Comparison of ENCODE assay signal across 15 cellular contexts in the genomic region with DNA sequence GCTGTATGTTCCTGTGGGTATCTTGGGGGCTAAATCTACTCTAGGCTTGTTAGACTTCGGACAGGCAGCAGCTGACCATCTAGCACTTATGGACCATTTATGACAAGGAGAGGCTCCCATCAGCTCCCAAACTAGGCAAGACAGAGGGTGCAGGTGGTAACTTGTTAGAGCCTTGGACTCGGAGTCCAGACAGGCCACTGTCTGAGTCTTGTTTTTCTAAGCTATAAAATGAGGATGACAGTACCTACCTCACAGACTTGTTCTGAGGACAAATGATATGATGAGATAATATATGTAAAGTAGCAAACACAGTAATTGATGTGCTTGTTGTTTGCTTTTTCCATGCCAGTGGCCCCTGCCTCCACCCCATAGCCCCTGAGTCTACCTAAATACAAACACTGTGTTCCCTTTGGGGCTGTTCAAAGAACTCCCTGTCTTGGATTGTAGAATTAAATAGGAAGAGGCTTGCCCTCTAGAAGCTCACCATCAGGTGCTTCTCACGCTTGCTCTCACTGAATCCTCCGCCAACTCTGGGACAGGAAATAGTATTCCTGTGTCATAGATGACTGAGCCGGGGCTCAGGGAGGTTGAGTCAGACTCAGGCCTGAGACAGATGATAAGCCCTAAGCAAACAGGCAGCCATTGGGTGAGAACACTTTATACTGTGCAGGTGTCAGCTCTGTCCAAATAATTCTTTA. TPM values are rescaled to one million over a fixed set of nuclear protein-coding genes. Genes with fewer than 3 reads are reported as not detected.
DNase-seq lines count a peak whose midpoint lies in the region; TF ChIP-seq lines count a peak whose summit lies in the region.
"Had no signal": no experiment of that assay in that cellular context is flagged by ENCODE, and none has a peak within 500 bp of the region (broad histone marks: within the 10 kb centered on the region; RNA-seq: fewer than 3 reads in every experiment).

No MANE protein-coding gene starts in this region.

- in situ Hi-C loops in brain microvascular endothelial cell (cut with HindIII; ENCODE audit: low pct_ligation_motif_present, low sequenced_read_pairs): no loop called here

- H3K27ac ChIP-seq in CD4-positive, alpha-beta memory T cell (ENCODE audit: low read depth, low read length): no peak overlapping the region
- no peak overlapping the region for H3K27ac ChIP-seq in brain microvascular endothelial cell
- H3K27ac ChIP-seq in mesodermal cell (ENCODE audit: low read depth, low read length, severe bottlenecking): peak overlapping the region; percentile 88
- no peak overlapping the region for H3K27ac ChIP-seq in testis

- no peaks in the 10 kb centered on the region for H3K9me3 Mint-ChIP-seq in CD4-positive, alpha-beta memory T cell
- H3K9me3 Mint-ChIP-seq: activated B cell treated with CpG ODN at 0.5 μM for 24 hours; activated T-cell treated with anti-CD3 and anti-CD28 coated beads, Interleukin-2, amount 50 U/mL, for 4 hours; stimulated activated naive B cell treated with anti-CD40 and anti-IgM and Interleukin-4, amounts not matched to agents 10 μg/mL and 1 μg/mL and 100 μg/mL, for 72 hours had no signal

- H3K4me3 ChIP-seq in CD4-positive, alpha-beta memory T cell (ENCODE audit: low read length in 2 of 2): no peak overlapping the region
- no peak overlapping the region for H3K4me3 ChIP-seq in brain microvascular endothelial cell (ENCODE audit: low read depth, low read length)
- no peak overlapping the region for H3K4me3 ChIP-seq in mesodermal cell (ENCODE audit: extremely low read depth, insufficient read depth, low read length, poor library complexity, severe bottlenecking)
- no peak overlapping the region for H3K4me3 ChIP-seq in testis
- H3K4me3 ChIP-seq: GM23338 had no signal

- no peaks in the 10 kb centered on the region for H3K36me3 Mint-ChIP-seq in CD4-positive, alpha-beta memory T cell
- H3K36me3 Mint-ChIP-seq: stimulated activated naive B cell treated with anti-CD40 and anti-IgM and Interleukin-4, amounts not matched to agents 10 μg/mL and 1 μg/mL and 100 μg/mL, for 72 hours had no signal

- TF ChIP-seq POLR2A in testis (IDR thresholded peaks at IDR 0.05): no peak

- H3K27me3 ChIP-seq in CD4-positive, alpha-beta memory T cell (ENCODE audit: insufficient read depth, low read length): no peaks in the 10 kb centered on the region
- H3K27me3 ChIP-seq in brain microvascular endothelial cell (replicated peaks) (peaks cover 5% of the 10 kb centered on the region), testis (no peaks in the 10 kb centered on the region)
- H3K27me3 ChIP-seq: BE2C had no signal

- intact Hi-C loops in CD4-positive, alpha-beta memory T cell (cut with micrococcal nuclease): no loop called here
- intact Hi-C loops in testis (cut with DNase I; ENCODE audit: low total_unique reads): no loop called here

- H3K4me1 Mint-ChIP-seq in CD4-positive, alpha-beta memory T cell: peaks cover 18 to 23% (median 21%) of the 10 kb centered on the region in 4 donors

- peaks cover 15% of the 10 kb centered on the region for H3K4me1 ChIP-seq in CD4-positive, alpha-beta memory T cell (ENCODE audit: insufficient read depth, low read length)
- H3K4me1 ChIP-seq in mesodermal cell (ENCODE audit: control insufficient read depth, insufficient read depth, low read length, poor library complexity, severe bottlenecking): peaks cover 23% of the 10 kb centered on the region
- peaks cover 7% of the 10 kb centered on the region for H3K4me1 ChIP-seq in testis

- CTCF ChIA-PET in CD4-positive, alpha-beta memory T cell (lab: Charles Lee; ENCODE audit: partially characterized antibody): interaction anchor here (0.7 kb wide), 1 partner anchor 59 kb away, joined by 3 read pairs; the partner anchor contains the start of gene EPHB3

- peaks cover 4 to 6% of the 10 kb centered on the region in 2 donors for H3K27me3 Mint-ChIP-seq in CD4-positive, alpha-beta memory T cell

- H3K4me3 Mint-ChIP-seq in CD4-positive, alpha-beta memory T cell: peak overlapping the region in 6 of 8 donors; percentile 10 to 40 (median 26)
- H3K4me3 Mint-ChIP-seq: activated B cell treated with CpG ODN at 0.5 μM for 24 hours; activated T-cell treated with anti-CD3 and anti-CD28 coated beads, Interleukin-2, amount 50 U/mL, for 4 hours; GM23338; stimulated activated naive B cell treated with anti-CD40 and anti-IgM and Interleukin-4, amounts not matched to agents 10 μg/mL and 1 μg/mL and 100 μg/mL, for 72 hours had no signal

- no peaks in the 10 kb centered on the region for H3K9me3 ChIP-seq in CD4-positive, alpha-beta memory T cell (ENCODE audit: control insufficient read depth in 1 of 2, low read length in 2 of 2)
- no peaks in the 10 kb centered on the region for H3K9me3 ChIP-seq in mesodermal cell (ENCODE audit: control insufficient read depth, low read length)
- no peaks in the 10 kb centered on the region for H3K9me3 ChIP-seq in testis
- H3K9me3 ChIP-seq: BE2C had no signal

- POLR2A ChIA-PET in CD4-positive, alpha-beta memory T cell (lab: Charles Lee; ENCODE audit: partially characterized antibody): no interaction called here

- DNase-seq in CD4-positive, alpha-beta memory T cell: no peak
- peak; percentile 48 for DNase-seq in M059J (ENCODE audit: low read depth)
- DNase-seq in brain microvascular endothelial cell: peak; percentile 73
- no peak for DNase-seq in testis
- DNase-seq in NK-92 treated with Interleukin-12 subunit alpha and Interleukin-12 subunit beta, amount 100 ng/mL, for 24 hours (lab: John Stamatoyannopoulos, UW): no peak
- DNase-seq in UCSD-AML1 (lab: John Stamatoyannopoulos, UW; ENCODE audit: unreplicated experiment): no peak
- DNase-seq in effector CD4-positive, alpha-beta T cell: no peak
- DNase-seq: activated B cell treated with CpG ODN at 0.5 μM for 24 hours; activated T-cell treated with anti-CD3 and anti-CD28 coated beads, Interleukin-2, amount 50 U/mL, for 4 hours; BE2C; NCI-H1105; stimulated activated naive B cell treated with anti-CD40 and anti-IgM and Interleukin-4, amounts not matched to agents 10 μg/mL and 1 μg/mL and 100 μg/mL, for 72 hours had no signal

- WGBS in mesodermal cell (ENCODE audit: insufficient coverage in 2 of 2), 2 experiments: 93% methylated on average over 3 to 4 of the region's 5 CpGs
- WGBS in testis, 2 donors: 86 to 91% methylated on average over 5 of the region's 5 CpGs

- peak overlapping the region in 3 of 7 donors; percentile 43 to 70 (median 64) for H3K27ac Mint-ChIP-seq in CD4-positive, alpha-beta memory T cell
- H3K27ac Mint-ChIP-seq: activated B cell treated with CpG ODN at 0.5 μM for 24 hours; GM23338; progenitor cell of endocrine pancreas; stimulated activated naive B cell treated with anti-CD40 and anti-IgM and Interleukin-4, amounts not matched to agents 10 μg/mL and 1 μg/mL and 100 μg/mL, for 72 hours had no signal

- no peak for TF ChIP-seq CTCF in brain microvascular endothelial cell (IDR thresholded peaks at IDR 0.05; ENCODE audit: low read depth, low read length, missing control alignments)
- TF ChIP-seq CTCF in testis (IDR thresholded peaks at IDR 0.05): no peak

- no peaks in the 10 kb centered on the region for H3K36me3 ChIP-seq in CD4-positive, alpha-beta memory T cell (ENCODE audit: insufficient read depth, low read length)
- H3K36me3 ChIP-seq in brain microvascular endothelial cell (replicated peaks) (no peaks in the 10 kb centered on the region), mesodermal cell (ENCODE audit: control insufficient read depth, insufficient read depth, low read length) (no peaks in the 10 kb centered on the region), testis (ENCODE audit: low read depth, missing control alignments) (no peaks in the 10 kb centered on the region)
- H3K36me3 ChIP-seq: BE2C had no signal

RNA-seq across cellular contexts. Expression of gene EPHB3, which starts 58.7 kb away (rescaled TPM):
- under 1 TPM; 0.29 to 0.67 TPM for total RNA-seq in CD4-positive, alpha-beta memory T cell
- polyA plus RNA-seq in CD4-positive, alpha-beta memory T cell: under 1 TPM; 0.04 to 0.79 TPM
- total RNA-seq in M059J (2014; rRNA removed; shearing (Covaris generic)): 1.1 and 1.2 TPM in 2 replicates
- 21.1 TPM for polyA plus RNA-seq in mesodermal cell (2013, experiment 1 of 2)
- 18.1 TPM for polyA plus RNA-seq in mesodermal cell (2013, experiment 2 of 2)
- total RNA-seq in testis: 1 to 10 TPM; 2.0 to 2.3 TPM
- 2.6 TPM for polyA plus RNA-seq in testis (ENCODE audit: insufficient read depth, low read depth, low replicate concordance)

Comparison
In these comparisons a context has a peak if more than half of its experiments do, and no peak if none do; other contexts are left out.
1. DNase-seq: peak in M059J (single experiment) and brain microvascular endothelial cell (single experiment); none in CD4-positive, alpha-beta memory T cell (0 of 5), testis (single experiment), NK-92 treated with Interleukin-12 subunit alpha and Interleukin-12 subunit beta, amount 100 ng/mL, for 24 hours (single experiment), UCSD-AML1 (single experiment) and effector CD4-positive, alpha-beta T cell (single experiment).